ENCODE assay signal across 8 cellular contexts in genomic region chr12:93468008-93468371, GRCh38. TPM values are rescaled to one million over a fixed set of nuclear protein-coding genes. Genes with fewer than 3 reads are reported as not detected.
DNase-seq lines count a peak whose midpoint lies in the region; ATAC-seq and TF ChIP-seq lines count a peak whose summit lies in the region.

No MANE protein-coding gene starts in this region.

- H3K9ac ChIP-seq in BLaER1 treated with 17β-estradiol and CSF1 and Interleukin-3, amounts not matched to agents 10 nM and 100 nM, result peak overlapping the region; percentile 84 to 93 (median 87)
- H3K9ac ChIP-seq in mesendoderm (ENCODE audit: low read length), result peak overlapping the region; percentile 99

- H3K9me3 Mint-ChIP-seq in brain, result peaks cover 0 to 4% (median 2%) of the 10 kb centered on the region in 5 experiments

- no peak for TF ChIP-seq CTCF in brain (conservative IDR thresholded peaks at IDR 0.05)

- ATAC-seq in GM19395 (IDR thresholded peaks at IDR 0.05; ENCODE audit: unreplicated experiment) (peak; percentile 27), HG03558 (IDR thresholded peaks at IDR 0.05; ENCODE audit: extremely low read depth, unreplicated experiment) (peak; percentile 6), HG03135 (IDR thresholded peaks at IDR 0.05; ENCODE audit: unreplicated experiment) (no peak)

- H4K20me1 ChIP-seq in BLaER1 treated with 17β-estradiol and CSF1 and Interleukin-3, amounts not matched to agents 10 nM and 100 nM, result peaks cover 0 to 22% (median 0%) of the 10 kb centered on the region in 11 experiments; a peak in 5 of 22 replicates

- H3K18ac ChIP-seq in mesendoderm (ENCODE audit: low read length), result peak overlapping the region; percentile 95

- H3K79me2 ChIP-seq in mesendoderm (ENCODE audit: control insufficient read depth, insufficient read depth, low read length), result peaks cover 30% of the 10 kb centered on the region

- H3K79me1 ChIP-seq in mesendoderm (ENCODE audit: low read length), result peaks cover 6% of the 10 kb centered on the region

- peaks cover 26% of the 10 kb centered on the region for H3K36me3 Mint-ChIP-seq in brain

- DNase-seq in mesendoderm (no peak), midbrain (lab: John Stamatoyannopoulos, UW) (no peak), cerebellum (ENCODE audit: low spot score) (no peak)

- peaks cover 8% of the 10 kb centered on the region for H3K27me3 Mint-ChIP-seq in brain

- peaks cover 18 to 34% (median 22%) of the 10 kb centered on the region in 10 experiments for H3K4me1 ChIP-seq in BLaER1 treated with 17β-estradiol and CSF1 and Interleukin-3, amounts not matched to agents 10 nM and 100 nM
- H3K4me1 ChIP-seq in mesendoderm (ENCODE audit: control insufficient read depth, low read depth, low read length), result no peaks in the 10 kb centered on the region

- peak overlapping the region; percentile 64 to 81 (median 74) for H3K4me3 ChIP-seq in BLaER1 treated with 17β-estradiol and CSF1 and Interleukin-3, amounts not matched to agents 10 nM and 100 nM
- H3K4me3 ChIP-seq in mesendoderm (ENCODE audit: low read length), result peak overlapping the region; percentile 100

- H3K4ac ChIP-seq in mesendoderm (ENCODE audit: low read depth, low read length), result peak overlapping the region; percentile 20

- H2BK120ac ChIP-seq in mesendoderm (ENCODE audit: low read depth, low read length), result no peak overlapping the region

- H3K27ac Mint-ChIP-seq in brain, result peak overlapping the region; percentile 97 to 99 (median 98)

- no peaks in the 10 kb centered on the region for H3K9me3 ChIP-seq in BLaER1 treated with 17β-estradiol and CSF1 and Interleukin-3, amounts not matched to agents 10 nM and 100 nM (replicated peaks in 1 of 11)

- WGBS in mesendoderm (ENCODE audit: extremely low coverage, insufficient coverage, low lambda C conversion rate), result no CpG with 5 or more reads among the region's 7 CpGs

- no peak overlapping the region for H2BK15ac ChIP-seq in mesendoderm (replicated peaks; ENCODE audit: low read depth)

- H3K4me3 Mint-ChIP-seq in brain, result peak overlapping the region; percentile 90 to 99 (median 97)

- H3K4me2 ChIP-seq in BLaER1 treated with 17β-estradiol and CSF1 and Interleukin-3, amounts not matched to agents 10 nM and 100 nM, result peak overlapping the region; percentile 79 to 93 (median 87)
- peak overlapping the region; percentile 94 for H3K4me2 ChIP-seq in mesendoderm (ENCODE audit: low read length)

- peak overlapping the region; percentile 77 to 96 (median 89) for H3K27ac ChIP-seq in BLaER1 treated with 17β-estradiol and CSF1 and Interleukin-3, amounts not matched to agents 10 nM and 100 nM
- peak overlapping the region; percentile 97 for H3K27ac ChIP-seq in mesendoderm (ENCODE audit: low read depth, low read length)

- peaks cover 45% of the 10 kb centered on the region for H3K4me1 Mint-ChIP-seq in brain

- H4K8ac ChIP-seq in mesendoderm (ENCODE audit: low read depth, low read length), result no peak overlapping the region

- no peak overlapping the region for H3K23ac ChIP-seq in mesendoderm (ENCODE audit: low read length)

- peaks cover 17 to 40% (median 38%) of the 10 kb centered on the region in 11 experiments for H3K36me3 ChIP-seq in BLaER1 treated with 17β-estradiol and CSF1 and Interleukin-3, amounts not matched to agents 10 nM and 100 nM
- H3K36me3 ChIP-seq in mesendoderm (ENCODE audit: control insufficient read depth, insufficient read depth, low read length), result no peaks in the 10 kb centered on the region

- no peaks in the 10 kb centered on the region for H3K27me3 ChIP-seq in BLaER1 treated with 17β-estradiol and CSF1 and Interleukin-3, amounts not matched to agents 10 nM and 100 nM
- no peaks in the 10 kb centered on the region for H3K27me3 ChIP-seq in mesendoderm (ENCODE audit: insufficient read depth, low read length, poor library complexity)

- H3K56ac ChIP-seq in mesendoderm (ENCODE audit: low read length), result peak overlapping the region; percentile 100

- H2BK5ac ChIP-seq in mesendoderm (ENCODE audit: low read length), result peak overlapping the region; percentile 40

- peak overlapping the region; percentile 93 for H2AK5ac ChIP-seq in mesendoderm (ENCODE audit: low read length)

- H4K5ac ChIP-seq in mesendoderm (ENCODE audit: low read length), result peak overlapping the region; percentile 97

RNA-seq across cellular contexts. Expression of gene MRPL42, which starts 0.7 kb away (rescaled TPM):
- 33.3 TPM for polyA plus RNA-seq in brain (ENCODE audit: insufficient read depth, low read depth, low replicate concordance)
- polyA plus RNA-seq in mesendoderm (2013, experiment 1 of 2), result 149 TPM
- 153 TPM for polyA plus RNA-seq in mesendoderm (2013, experiment 2 of 2)
- total RNA-seq in cerebellum, result 53.9 TPM

RNA-seq across cellular contexts. Expression of gene UBE2N, which starts 26.2 kb away (rescaled TPM):
- 98.7 TPM for polyA plus RNA-seq in brain (ENCODE audit: insufficient read depth, low read depth, low replicate concordance)
- polyA plus RNA-seq in mesendoderm (2013, experiment 1 of 2), result 254 TPM
- polyA plus RNA-seq in mesendoderm (2013, experiment 2 of 2), result 243 TPM
- total RNA-seq in cerebellum, result 133 TPM
